In the genomic region with DNA sequence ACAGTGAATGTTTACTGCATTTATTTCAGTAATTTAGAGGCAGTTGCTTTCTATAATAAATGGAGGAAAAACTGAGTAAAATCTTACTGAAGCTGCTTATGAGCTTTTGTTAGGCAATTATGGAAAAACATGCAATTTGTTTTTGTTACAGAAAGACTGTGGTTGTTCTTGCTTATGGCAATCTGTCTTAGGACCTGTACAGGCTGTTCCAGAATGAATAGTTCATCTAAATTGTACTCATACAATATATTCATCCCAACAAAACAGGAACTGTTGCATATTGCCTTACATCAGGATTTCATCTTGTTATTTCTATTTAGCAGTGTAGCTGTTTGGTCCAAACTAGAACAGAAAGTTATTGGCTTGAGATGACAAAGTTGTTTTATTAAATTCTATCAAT, we compare ENCODE assay signal across 18 cellular contexts.
A peak's percentile ranks its signal among the peaks of the same experiment; 100 is the strongest.
DNase-seq lines count a peak whose midpoint lies in the region; TF ChIP-seq lines count a peak whose summit lies in the region.
"Had no signal": no experiment of that assay in that cellular context is flagged by ENCODE, and none has a peak within 500 bp of the region (broad histone marks: within the 10 kb centered on the region; RNA-seq: fewer than 3 reads in every experiment).

No MANE protein-coding gene starts in this region.

- BruUV-seq in MCF 10A (replicated peaks; lab: Mats Ljungman, UMichigan): no TSS peak

- POLR2A ChIA-PET in MCF 10A (lab: Yijun Ruan, JAX): interaction anchor here (0.7 kb wide), 1 partner anchor 139 kb away, joined by 3 read pairs; no protein-coding TSS in a partner anchor

- no peaks in the 10 kb centered on the region for H3K27me3 ChIP-seq in breast epithelium
- H3K27me3 ChIP-seq: BLaER1 treated with 17β-estradiol and CSF1 and Interleukin-3, amounts not matched to agents 10 nM and 100 nM had no signal

- H3K27me3 Mint-ChIP-seq in MCF 10A (ENCODE audit: insufficient read depth, unreplicated experiment) (no peaks in the 10 kb centered on the region), chondrocyte (ENCODE audit: low read depth) (no peaks in the 10 kb centered on the region)
- H3K27me3 Mint-ChIP-seq: B cell had no signal

- H3K9me3 ChIP-seq in breast epithelium: no peaks in the 10 kb centered on the region
- H3K9me3 ChIP-seq: A549 had no signal

- no peak for TF ChIP-seq POLR2A in breast epithelium (IDR thresholded peaks at IDR 0.05)

- H3K4me3 ChIP-seq in breast epithelium: no peak overlapping the region
- H3K4me3 ChIP-seq: A549; BLaER1 treated with 17β-estradiol and CSF1 and Interleukin-3, amounts not matched to agents 10 nM and 100 nM had no signal

- H3K27ac Mint-ChIP-seq in MCF 10A (ENCODE audit: low read depth, unreplicated experiment) (peak overlapping the region; percentile 23), chondrocyte (ENCODE audit: unreplicated experiment) (no peak overlapping the region)
- H3K27ac Mint-ChIP-seq: B cell; CD8-positive, alpha-beta T cell had no signal

- CTCF ChIA-PET in MCF 10A (lab: Yijun Ruan, JAX): interaction anchor here (1.0 kb wide), 1 partner anchor 86 kb away, joined by 3 read pairs; no protein-coding TSS in a partner anchor

- no peaks in the 10 kb centered on the region for H3K9me3 Mint-ChIP-seq in MCF 10A (ENCODE audit: unreplicated experiment)
- peaks cover 5% of the 10 kb centered on the region for H3K9me3 Mint-ChIP-seq in chondrocyte (ENCODE audit: low read depth)

- no peak overlapping the region for H3K27ac ChIP-seq in breast epithelium
- H3K27ac ChIP-seq: 22Rv1; A549; BLaER1 treated with 17β-estradiol and CSF1 and Interleukin-3, amounts not matched to agents 10 nM and 100 nM; HL-60 had no signal

- TF ChIP-seq CTCF in MCF 10A (IDR thresholded peaks at IDR 0.05; ENCODE audit: unreplicated experiment): no peak
- no peak for TF ChIP-seq CTCF in breast epithelium (IDR thresholded peaks at IDR 0.05)
- no peak for TF ChIP-seq CTCF in chondrocyte (IDR thresholded peaks at IDR 0.05)

- H3K4me1 ChIP-seq in breast epithelium: no peaks in the 10 kb centered on the region
- H3K4me1 ChIP-seq: A549; BLaER1 treated with 17β-estradiol and CSF1 and Interleukin-3, amounts not matched to agents 10 nM and 100 nM had no signal

- H3K36me3 ChIP-seq in breast epithelium: no peaks in the 10 kb centered on the region
- H3K36me3 ChIP-seq: BLaER1 treated with 17β-estradiol and CSF1 and Interleukin-3, amounts not matched to agents 10 nM and 100 nM had no signal

- intact Hi-C loops in MCF 10A (cut with micrococcal nuclease) (no loop called here), breast epithelium (cut with DNase I; ENCODE audit: low total_unique reads) (no loop called here)

- H3K4me3 Mint-ChIP-seq in MCF 10A (ENCODE audit: unreplicated experiment) (no peak overlapping the region), chondrocyte (ENCODE audit: unreplicated experiment) (no peak overlapping the region)
- H3K4me3 Mint-ChIP-seq: B cell; CD8-positive, alpha-beta T cell had no signal

- DNase-seq in MCF 10A (ENCODE audit: unreplicated experiment) (no peak), breast epithelium (ENCODE audit: low spot score in 2 of 2) (no peak), fibroblast of peridontal ligament (ENCODE audit: extremely low read depth) (peak; percentile 7), medulla oblongata (ENCODE audit: extremely low spot score) (peak; percentile 6), superior temporal gyrus (ENCODE audit: extremely low spot score) (peak; percentile 33), chondrocyte (ENCODE audit: low spot score) (no peak), glomerular visceral epithelial cell (ENCODE audit: extremely low spot score) (no peak)
- DNase-seq in activated CD4-positive, alpha-beta T cell treated with anti-CD3 and anti-CD28 coated beads for 48 hours: no peak
- DNase-seq: CD8-positive, alpha-beta T cell; DMS79 treated with DMSO at 0.1 percent for 48 hours; GF-D8; GOT3; H7 had no signal

- H3K36me3 Mint-ChIP-seq in MCF 10A (ENCODE audit: insufficient read depth, unreplicated experiment): no peaks in the 10 kb centered on the region
- peaks cover 7% of the 10 kb centered on the region for H3K36me3 Mint-ChIP-seq in chondrocyte (ENCODE audit: low read depth)
- H3K36me3 Mint-ChIP-seq: CD8-positive, alpha-beta T cell had no signal

- H3K4me1 Mint-ChIP-seq in MCF 10A (ENCODE audit: insufficient read depth, unreplicated experiment) (peaks cover 16% of the 10 kb centered on the region), chondrocyte (ENCODE audit: low read depth) (peaks cover 1% of the 10 kb centered on the region)
- H3K4me1 Mint-ChIP-seq: B cell had no signal

Comparison
In these comparisons a context has a peak if more than half of its experiments do, and no peak if none do; other contexts are left out.
1. DNase-seq: peak in fibroblast of peridontal ligament (single experiment), medulla oblongata (single experiment) and superior temporal gyrus (single experiment); none in MCF 10A (single experiment), breast epithelium (0 of 2), activated CD4-positive, alpha-beta T cell treated with anti-CD3 and anti-CD28 coated beads for 48 hours (single experiment), chondrocyte (single experiment) and glomerular visceral epithelial cell (single experiment).